In genomic region chr11:44519989-44520737, GRCh38 we compare ENCODE assay signal across 23 cellular contexts. TPM values are rescaled to one million over a fixed set of nuclear protein-coding genes. Genes with fewer than 3 reads are reported as not detected.
A peak's percentile ranks its signal among the peaks of the same experiment; 100 is the strongest.
DNase-seq lines count a peak whose midpoint lies in the region; ATAC-seq and TF ChIP-seq lines count a peak whose summit lies in the region.
"Had no signal": no experiment of that assay in that cellular context is flagged by ENCODE, and none has a peak within 500 bp of the region (broad histone marks: within the 10 kb centered on the region; RNA-seq: fewer than 3 reads in every experiment).

No MANE protein-coding gene starts in this region.

- no peaks in the 10 kb centered on the region for H3K36me3 Mint-ChIP-seq in nephron (ENCODE audit: low read depth)
- H3K36me3 Mint-ChIP-seq: stimulated activated memory B cell treated with anti-CD40 and anti-IgM and Interleukin-4, amounts not matched to agents 10 μg/mL and 1 μg/mL and 100 μg/mL, for 72 hours had no signal

- peak; percentile 60 to 71 for DNase-seq in SJCRH30
- peak; percentile 62 for DNase-seq in left cardiac atrium
- peak; percentile 80 for DNase-seq in testis
- DNase-seq in stimulated activated CD4-positive, alpha-beta T cell treated with anti-CD3 and anti-CD28 coated beads, Interleukin-1b, Interleukin-23, amount 100 ng/mL, for 48 hours, result no peak
- DNase-seq in effector memory CD4-positive, alpha-beta T cell, result no peak
- no peak for DNase-seq in DMS153 (lab: John Stamatoyannopoulos, UW)
- no peak for DNase-seq in D341Med (ENCODE audit: low spot score)
- DNase-seq: activated CD4-positive, alpha-beta T cell treated with anti-CD3 and anti-CD28 coated beads, Interleukin-2, amount 10 ng/mL, durations not matched to agents 24 days and 14 days; activated naive CD8-positive, alpha-beta T cell treated with anti-CD3 and anti-CD28 coated beads, Interleukin-2, amount 50 U/mL, for 24 hours; brain microvascular endothelial cell; DND-41; H7; kidney; NCI-H1048; NCI-H2029; NCI-H226; nucleus accumbens; PC-3; SIG-M5; T-helper 17 cell had no signal

- no peaks in the 10 kb centered on the region for H3K27me3 ChIP-seq in SJCRH30
- no peaks in the 10 kb centered on the region for H3K27me3 ChIP-seq in testis
- H3K27me3 ChIP-seq in effector memory CD4-positive, alpha-beta T cell (replicated peaks; ENCODE audit: control insufficient read depth, insufficient read depth, low read length, poor library complexity, severe bottlenecking), result no peaks in the 10 kb centered on the region
- H3K27me3 ChIP-seq: brain microvascular endothelial cell had no signal

- H3K9me3 ChIP-seq in SJCRH30 (replicated peaks) (no peaks in the 10 kb centered on the region), testis (no peaks in the 10 kb centered on the region)
- H3K9me3 ChIP-seq in effector memory CD4-positive, alpha-beta T cell (ENCODE audit: control insufficient read depth, low read length), result no peaks in the 10 kb centered on the region
- H3K9me3 ChIP-seq: tibial artery had no signal

- H3K9me3 Mint-ChIP-seq in nephron, result no peaks in the 10 kb centered on the region
- H3K9me3 Mint-ChIP-seq: activated CD4-positive, alpha-beta T cell treated with anti-CD3 and anti-CD28 coated beads, Interleukin-2, amount 10 ng/mL, durations not matched to agents 24 days and 14 days; activated naive CD8-positive, alpha-beta T cell treated with anti-CD3 and anti-CD28 coated beads, Interleukin-2, amount 50 U/mL, for 24 hours; stimulated activated memory B cell treated with anti-CD40 and anti-IgM and Interleukin-4, amounts not matched to agents 10 μg/mL and 1 μg/mL and 100 μg/mL, for 72 hours had no signal

- H3K27ac Mint-ChIP-seq in nephron, result peak overlapping the region; percentile 54 to 77 (median 59)
- H3K27ac Mint-ChIP-seq: activated CD4-positive, alpha-beta T cell treated with anti-CD3 and anti-CD28 coated beads, Interleukin-2, amount 10 ng/mL, durations not matched to agents 24 days and 14 days; activated naive CD8-positive, alpha-beta T cell treated with anti-CD3 and anti-CD28 coated beads, Interleukin-2, amount 50 U/mL, for 24 hours; stimulated activated memory B cell treated with anti-CD40 and anti-IgM and Interleukin-4, amounts not matched to agents 10 μg/mL and 1 μg/mL and 100 μg/mL, for 72 hours; T-helper 17 cell had no signal

- ATAC-seq in left cardiac atrium, result peak; percentile 67 to 77
- ATAC-seq: activated naive CD8-positive, alpha-beta T cell treated with anti-CD3 and anti-CD28 coated beads, Interleukin-2, amount 50 U/mL, for 24 hours; PC-3; stimulated activated memory B cell treated with anti-CD40 and anti-IgM and Interleukin-4, amounts not matched to agents 10 μg/mL and 1 μg/mL and 100 μg/mL, for 72 hours; T-helper 17 cell had no signal

- H3K4me1 Mint-ChIP-seq in nephron, result peaks cover 72% of the 10 kb centered on the region

- H3K4me1 ChIP-seq in SJCRH30 (peaks cover 27% of the 10 kb centered on the region), testis (peaks cover 4% of the 10 kb centered on the region)
- no peaks in the 10 kb centered on the region for H3K4me1 ChIP-seq in effector memory CD4-positive, alpha-beta T cell (ENCODE audit: control insufficient read depth, insufficient read depth, low read length, poor library complexity, severe bottlenecking)
- H3K4me1 ChIP-seq: tibial artery had no signal

- H3K4me3 Mint-ChIP-seq in nephron, result peak overlapping the region in 1 of 3 experiments; percentile 16
- H3K4me3 Mint-ChIP-seq: activated CD4-positive, alpha-beta T cell treated with anti-CD3 and anti-CD28 coated beads, Interleukin-2, amount 10 ng/mL, durations not matched to agents 24 days and 14 days; activated naive CD8-positive, alpha-beta T cell treated with anti-CD3 and anti-CD28 coated beads, Interleukin-2, amount 50 U/mL, for 24 hours; stimulated activated memory B cell treated with anti-CD40 and anti-IgM and Interleukin-4, amounts not matched to agents 10 μg/mL and 1 μg/mL and 100 μg/mL, for 72 hours; T-helper 17 cell had no signal

- H3K27ac ChIP-seq in SJCRH30 (peak overlapping the region; percentile 61), testis (no peak overlapping the region)
- no peak overlapping the region for H3K27ac ChIP-seq in effector memory CD4-positive, alpha-beta T cell (ENCODE audit: insufficient read depth, low read length, poor library complexity, severe bottlenecking)
- H3K27ac ChIP-seq: brain microvascular endothelial cell, tibial artery had no signal

- no peak for TF ChIP-seq POLR2A in testis (IDR thresholded peaks at IDR 0.05)

- H3K4me3 ChIP-seq in SJCRH30 (peak overlapping the region; percentile 52), testis (peak overlapping the region in 1 of 2 donors; percentile 4)
- no peak overlapping the region for H3K4me3 ChIP-seq in effector memory CD4-positive, alpha-beta T cell (ENCODE audit: insufficient read depth, low read depth, low read length, poor library complexity, severe bottlenecking)
- H3K4me3 ChIP-seq: tibial artery had no signal

- TF ChIP-seq CTCF in nephron (IDR thresholded peaks at IDR 0.05; ENCODE audit: unreplicated experiment in 3 of 3) (no peak), testis (IDR thresholded peaks at IDR 0.05) (no peak)

- H3K36me3 ChIP-seq in SJCRH30, result no peaks in the 10 kb centered on the region
- H3K36me3 ChIP-seq in testis (ENCODE audit: low read depth, missing control alignments), result no peaks in the 10 kb centered on the region
- no peaks in the 10 kb centered on the region for H3K36me3 ChIP-seq in effector memory CD4-positive, alpha-beta T cell (ENCODE audit: control insufficient read depth, insufficient read depth, low read length)
- H3K36me3 ChIP-seq: brain microvascular endothelial cell, tibial artery had no signal

- WGBS in testis, 2 donors, result 20 to 26% methylated on average over 39 to 43 of the region's 43 CpGs

- H3K27me3 Mint-ChIP-seq in nephron (ENCODE audit: low read depth), result peaks cover 22% of the 10 kb centered on the region

- intact Hi-C loops in left cardiac atrium (cut with DNase I), result no loop called here
- intact Hi-C loops in testis (cut with DNase I; ENCODE audit: low total_unique reads), result no loop called here

RNA-seq across cellular contexts. Expression of gene CD82, which starts 45.3 kb away (rescaled TPM):
- total RNA-seq in SJCRH30 (2014; rRNA removed; shearing (Covaris generic)), result 81.8 and 90.6 TPM in 2 replicates
- total RNA-seq in left cardiac atrium (10 to 100 TPM; 22.0 to 35.3 TPM), testis (10 to 100 TPM in 1 of 2 donors, 1 to 10 TPM in 1; 5.0 to 13.0 TPM)
- 13.7 TPM for polyA plus RNA-seq in testis (ENCODE audit: insufficient read depth, low read depth, low replicate concordance)

Comparison
In these comparisons a context has a peak if more than half of its experiments do, and no peak if none do; other contexts are left out.
1. DNase-seq: peak in SJCRH30 (2 of 2), left cardiac atrium (single experiment) and testis (single experiment); none in stimulated activated CD4-positive, alpha-beta T cell treated with anti-CD3 and anti-CD28 coated beads, Interleukin-1b, Interleukin-23, amount 100 ng/mL, for 48 hours (single experiment), effector memory CD4-positive, alpha-beta T cell (0 of 3), DMS153 (single experiment) and D341Med (single experiment).